7 cellular contexts compared by ENCODE assay signal in genomic region chr6:41071501-41071922, GRCh38. TPM values are rescaled to one million over a fixed set of nuclear protein-coding genes. Genes with fewer than 3 reads are reported as not detected.
DNase-seq lines count a peak whose midpoint lies in the region; ATAC-seq and TF ChIP-seq lines count a peak whose summit lies in the region.
"Had no signal": no experiment of that assay in that cellular context is flagged by ENCODE, and none has a peak within 500 bp of the region (broad histone marks: within the 10 kb centered on the region; RNA-seq: fewer than 3 reads in every experiment).

No MANE protein-coding gene starts in this region.

- no peaks in the 10 kb centered on the region for H3K27me3 ChIP-seq in esophagus (ENCODE audit: control insufficient read depth in 1 of 2, insufficient read depth in 2 of 2, low read length in 2 of 2)
- H3K27me3 ChIP-seq in stomach: no peaks in the 10 kb centered on the region

- intact Hi-C loops in stomach (cut with DNase I; ENCODE audit: low total_unique reads): no loop called here

- H3K36me3 ChIP-seq in ES-I3 (ENCODE audit: insufficient read depth, low read length) (no peaks in the 10 kb centered on the region), esophagus (ENCODE audit: control insufficient read depth in 2 of 2, insufficient read depth in 2 of 2, low read length in 1 of 2) (no peaks in the 10 kb centered on the region), stomach (peaks cover 0 to 32% (median 28%) of the 10 kb centered on the region in 4 donors)

- 0% methylated on average over 16 of the region's 16 CpGs for WGBS in esophagus, 2 donors
- WGBS in stomach, 5 donors: 0 to 1% (median 0%) methylated on average over 16 of the region's 16 CpGs

- peak overlapping the region; percentile 74 for H3K9ac ChIP-seq in ES-I3 (ENCODE audit: low read depth, low read length)

- no peak for TF ChIP-seq EP300 in stomach (IDR thresholded peaks at IDR 0.05)

- ATAC-seq in HG02973 (IDR thresholded peaks at IDR 0.05; ENCODE audit: unreplicated experiment): no peak
- ATAC-seq in GM18868 (IDR thresholded peaks at IDR 0.05; ENCODE audit: unreplicated experiment): no peak

- H3K4me1 ChIP-seq in ES-I3 (ENCODE audit: insufficient read depth, low read length) (peaks cover 7% of the 10 kb centered on the region), esophagus (ENCODE audit: control insufficient read depth in 2 of 2, insufficient read depth in 2 of 2, low read length in 1 of 2) (no peaks in the 10 kb centered on the region), stomach (peaks cover 28 to 66% (median 45%) of the 10 kb centered on the region in 4 donors)

- no peak for TF ChIP-seq CTCF in stomach (IDR thresholded peaks at IDR 0.05)

- no peaks in the 10 kb centered on the region for H3K9me3 ChIP-seq in ES-I3 (ENCODE audit: control insufficient read depth, insufficient read depth, low read length)
- H3K9me3 ChIP-seq in esophagus (ENCODE audit: control insufficient read depth in 2 of 2, insufficient read depth in 1 of 2, low read depth in 1 of 2, low read length in 1 of 2): no peaks in the 10 kb centered on the region
- H3K9me3 ChIP-seq in stomach: no peaks in the 10 kb centered on the region

- H3K4me3 ChIP-seq in esophagus (ENCODE audit: low read depth in 1 of 2, low read length in 2 of 2) (peak overlapping the region; percentile 81 to 82), stomach (peak overlapping the region; percentile 81 to 94 (median 92))

- H3K27ac ChIP-seq in esophagus (ENCODE audit: low read depth in 2 of 2, low read length in 1 of 2) (peak overlapping the region; percentile 100), stomach (peak overlapping the region; percentile 94 to 100 (median 100))

- peak in 1 of 4 donors; percentile 24 for TF ChIP-seq POLR2A in stomach (IDR thresholded peaks at IDR 0.05)

- DNase-seq in NCI-H510A (lab: John Stamatoyannopoulos, UW) (peak; percentile 65), stomach (no peak)

RNA-seq across cellular contexts. Expression of gene OARD1, which starts 0.6 kb away (rescaled TPM):
- polyA plus RNA-seq in esophagus: 10 to 100 TPM; 23.7 to 24.4 TPM
- total RNA-seq in stomach: 10 to 100 TPM in 3 of 5 donors, 1 to 10 TPM in 2; 1.2 to 39.7 (median 26.4) TPM
- 10 to 100 TPM; 36.1 to 69.0 (median 36.6) TPM for polyA plus RNA-seq in stomach

RNA-seq across cellular contexts. Expression of gene NFYA, which starts 1.3 kb away (rescaled TPM):
- polyA plus RNA-seq in esophagus: 1 to 10 TPM; 5.5 to 6.5 TPM
- 10 to 100 TPM in 4 of 5 donors, 1 to 10 TPM in 1; 8.1 to 35.0 (median 20.0) TPM for total RNA-seq in stomach
- 1 to 10 TPM; 5.0 to 7.6 (median 5.9) TPM for polyA plus RNA-seq in stomach

RNA-seq across cellular contexts. Expression of gene APOBEC2, which starts 18.5 kb away (rescaled TPM):
- polyA plus RNA-seq in esophagus (under 1 TPM in 1 of 2 donors, not detected in 1; 0.19 TPM), stomach (10 to 100 TPM in 2 of 3 donors, 1 to 10 TPM in 1; 7.6 to 36.7 (median 11.3) TPM)
- total RNA-seq in stomach: 10 to 100 TPM in 1 of 5 donors, 1 to 10 TPM in 1, not detected in 3; 7.2 to 12.6 TPM
- total RNA-seq: activated CD8-positive, alpha-beta memory T cell treated with anti-CD3 and anti-CD28 coated beads for 36 hours had no signal

RNA-seq across cellular contexts. Expression of gene TSPO2, which starts 29.2 kb away (rescaled TPM):
- polyA plus RNA-seq in esophagus: under 1 TPM in 1 of 2 donors, not detected in 1; 0.04 TPM
- not detected for total RNA-seq in stomach
- polyA plus RNA-seq in stomach: 1 to 10 TPM in 1 of 3 donors, under 1 TPM in 2; 0.15 to 1.4 (median 0.92) TPM
- total RNA-seq: activated CD8-positive, alpha-beta memory T cell treated with anti-CD3 and anti-CD28 coated beads for 36 hours had no signal

RNA-seq across cellular contexts. Expression of gene UNC5CL, which starts 32.5 kb away (rescaled TPM):
- 1 to 10 TPM in 1 of 2 donors, under 1 TPM in 1; 0.82 to 1.1 TPM for polyA plus RNA-seq in esophagus
- total RNA-seq in stomach: 10 to 100 TPM in 4 of 5 donors, 1 to 10 TPM in 1; 2.3 to 84.8 (median 58.3) TPM
- polyA plus RNA-seq in stomach: 10 to 100 TPM in 1 of 3 donors, 1 to 10 TPM in 2; 4.4 to 13.0 (median 9.7) TPM

Comparison
In these comparisons a context has a peak if more than half of its experiments do, and no peak if none do; other contexts are left out.
1. RNA of gene APOBEC2, which starts 18.5 kb away (polyA plus RNA-seq): 7.6 to 36.7 TPM in stomach; 0.19 TPM in esophagus; every median in the first group is over 4 times any median in the second.